In genomic region chr19:37931941-37932655, GRCh38 we compare ENCODE assay signal across 1 cellular context.
A peak's percentile ranks its signal among the peaks of the same experiment; 100 is the strongest.
TF ChIP-seq lines count a peak whose summit lies in the region.

No MANE protein-coding gene starts in this region.

TF ChIP-seq in HepG2, 621 proteins besides CTCF, POLR2A, EP300 and RAD21 (continued from another document):
- TF ChIP-seq TFDP1 (CRISPR knock-in tag; IDR thresholded peaks at IDR 0.05; ENCODE audit: borderline replicate concordance) (peak; percentile 46; the same call in 1 of the 2 replicates), ZNF143 (CRISPR knock-in tag; IDR thresholded peaks at IDR 0.05) (peak; percentile 40; the same call in 1 of the 2 replicates), MIER2 (CRISPR knock-in tag; IDR thresholded peaks at IDR 0.05) (no peak), NFIC (IDR thresholded peaks at IDR 0.05; ENCODE audit: low read length) (no peak), ZNF253 (CRISPR knock-in tag; IDR thresholded peaks at IDR 0.05; ENCODE audit: borderline replicate concordance) (no peak), ZNF646 (CRISPR knock-in tag; IDR thresholded peaks at IDR 0.05) (peak; percentile 87), ZNF609 (CRISPR knock-in tag; IDR thresholded peaks at IDR 0.05; ENCODE audit: borderline replicate concordance) (no peak), ZNF18 (CRISPR knock-in tag; IDR thresholded peaks at IDR 0.05; ENCODE audit: insufficient replicate concordance) (no peak), ISL2 (CRISPR knock-in tag; IDR thresholded peaks at IDR 0.05) (0 out of 2 replicates have a peak, but pooled peaks have one; percentile 15), TIGD3 (CRISPR knock-in tag; IDR thresholded peaks at IDR 0.05; ENCODE audit: borderline replicate concordance) (no peak), SUZ12 (IDR thresholded peaks at IDR 0.05; ENCODE audit: low read depth, low read length) (no peak), ZNF558 (CRISPR knock-in tag; IDR thresholded peaks at IDR 0.05; ENCODE audit: borderline replicate concordance) (0 out of 2 replicates have a peak, but pooled peaks have one; percentile 54), NR2F2 (IDR thresholded peaks at IDR 0.05; ENCODE audit: borderline replicate concordance, low read depth) (0 out of 2 replicates have a peak, but pooled peaks have one; percentile 39)
